ENCODE assay signal across 13 cellular contexts in the genomic region with DNA sequence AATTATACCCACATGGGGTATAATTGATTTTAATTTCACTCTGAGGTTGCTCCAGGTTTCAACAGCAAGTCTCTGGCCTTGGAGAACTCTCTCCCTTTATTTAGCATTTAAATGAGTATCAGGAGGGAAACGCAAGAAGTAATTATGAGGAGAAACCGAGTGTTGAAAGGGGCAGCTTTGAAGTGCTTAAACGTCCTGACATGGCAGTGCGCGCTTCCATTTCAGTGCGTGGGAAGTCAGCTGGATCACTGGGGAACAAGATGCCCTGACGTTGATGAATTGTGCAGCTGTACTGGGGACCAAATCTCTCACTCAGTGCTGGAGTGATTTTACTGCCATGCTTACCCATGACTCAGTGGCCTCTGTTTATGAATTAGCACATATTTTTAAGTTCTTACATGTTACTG.
DNase-seq lines count a peak whose midpoint lies in the region; ATAC-seq and TF ChIP-seq lines count a peak whose summit lies in the region.
"Had no signal": no experiment of that assay in that cellular context is flagged by ENCODE, and none has a peak within 500 bp of the region (broad histone marks: within the 10 kb centered on the region; RNA-seq: fewer than 3 reads in every experiment).

No MANE protein-coding gene starts in this region.

- no peaks in the 10 kb centered on the region for H3K27me3 ChIP-seq in CD4-positive, alpha-beta T cell (ENCODE audit: control insufficient read depth, insufficient read depth, low read length)

- H3K9me3 Mint-ChIP-seq in glutamatergic neuron (ENCODE audit: unreplicated experiment): peaks cover 3% of the 10 kb centered on the region
- H3K9me3 Mint-ChIP-seq in CD4-positive, alpha-beta T cell: no peaks in the 10 kb centered on the region
- H3K9me3 Mint-ChIP-seq: activated CD4-positive, alpha-beta T cell treated with anti-CD3 and anti-CD28 coated beads, Interleukin-2, amount 10 ng/mL, durations not matched to agents 24 days and 14 days; activated T-helper 2 cell treated with anti-CD3 and anti-CD28 coated beads, Interferon-gamma antibody, Interleukin-2, Interleukin-4, amounts not matched to agents 10 μg/mL and 5 μg/mL and 100 μg/mL, durations not matched to agents 14 hours and 24 hours and 36 hours had no signal

- TF ChIP-seq CTCF in glutamatergic neuron (IDR thresholded peaks at IDR 0.05; ENCODE audit: partially characterized antibody, unreplicated experiment): no peak
- no peak for TF ChIP-seq CTCF in CD4-positive, alpha-beta T cell (IDR thresholded peaks at IDR 0.05)

- intact Hi-C loops in CD4-positive, alpha-beta T cell (cut with DNase I, micrococcal nuclease): no loop called here

- ATAC-seq in CD4-positive, alpha-beta T cell (ENCODE audit: poor library complexity): no peak

- H3K27me3 Mint-ChIP-seq in glutamatergic neuron (ENCODE audit: unreplicated experiment): peaks cover 4% of the 10 kb centered on the region
- no peaks in the 10 kb centered on the region for H3K27me3 Mint-ChIP-seq in CD4-positive, alpha-beta T cell
- H3K27me3 Mint-ChIP-seq: activated CD4-positive, alpha-beta T cell treated with anti-CD3 and anti-CD28 coated beads, Interleukin-2, amount 10 ng/mL, durations not matched to agents 24 days and 14 days had no signal

- POLR2A ChIA-PET in CD4-positive, alpha-beta T cell (lab: Charles Lee): no interaction called here

- no peak overlapping the region for H3K27ac ChIP-seq in CD4-positive, alpha-beta T cell (ENCODE audit: low read depth, low read length)
- H3K27ac ChIP-seq: 22Rv1, coronary artery, parathyroid adenoma had no signal

- H3K9me3 ChIP-seq in CD4-positive, alpha-beta T cell (ENCODE audit: control insufficient read depth, low read length): no peaks in the 10 kb centered on the region

- CTCF ChIA-PET in CD4-positive, alpha-beta T cell (lab: Charles Lee): no interaction called here

- no peak overlapping the region for H3K27ac Mint-ChIP-seq in glutamatergic neuron (ENCODE audit: unreplicated experiment)
- no peak overlapping the region for H3K27ac Mint-ChIP-seq in CD4-positive, alpha-beta T cell
- H3K27ac Mint-ChIP-seq: activated CD4-positive, alpha-beta T cell treated with anti-CD3 and anti-CD28 coated beads, Interleukin-2, amount 10 ng/mL, durations not matched to agents 24 days and 14 days; activated T-helper 2 cell treated with anti-CD3 and anti-CD28 coated beads, Interferon-gamma antibody, Interleukin-2, Interleukin-4, amounts not matched to agents 10 μg/mL and 5 μg/mL and 100 μg/mL, durations not matched to agents 14 hours and 24 hours and 36 hours had no signal

- H3K4me3 Mint-ChIP-seq in glutamatergic neuron (ENCODE audit: unreplicated experiment): peak overlapping the region; percentile 26
- H3K4me3 Mint-ChIP-seq in CD4-positive, alpha-beta T cell: no peak overlapping the region
- H3K4me3 Mint-ChIP-seq: activated CD4-positive, alpha-beta T cell treated with anti-CD3 and anti-CD28 coated beads, Interleukin-2, amount 10 ng/mL, durations not matched to agents 24 days and 14 days had no signal

- DNase-seq in DMS 273 (lab: John Stamatoyannopoulos, UW; ENCODE audit: unreplicated experiment) (peak; percentile 23), DMS 273 treated with DMSO at 0.1 percent for 48 hours (lab: John Stamatoyannopoulos, UW) (no peak), SK-N-DZ (ENCODE audit: low spot score) (peak; percentile 37), glutamatergic neuron (no peak), stromal cell of bone marrow (ENCODE audit: low read depth) (peak; percentile 18), NCI-H2029 (lab: John Stamatoyannopoulos, UW) (no peak)
- no peak for DNase-seq in activated naive CD4-positive, alpha-beta T cell treated with Interleukin-2 at 50 U/mL for 16 hours
- DNase-seq in CD4-positive, alpha-beta T cell: no peak
- DNase-seq: activated CD4-positive, alpha-beta T cell treated with anti-CD3 and anti-CD28 coated beads, Interleukin-2, amount 10 ng/mL, durations not matched to agents 24 days and 14 days had no signal

- peaks cover under 1% of the 10 kb centered on the region for H3K36me3 Mint-ChIP-seq in glutamatergic neuron (ENCODE audit: unreplicated experiment)
- no peaks in the 10 kb centered on the region for H3K36me3 Mint-ChIP-seq in CD4-positive, alpha-beta T cell (ENCODE audit: low read depth)

- H3K4me1 Mint-ChIP-seq in glutamatergic neuron (ENCODE audit: low read depth, unreplicated experiment): peaks cover 25% of the 10 kb centered on the region
- H3K4me1 Mint-ChIP-seq in CD4-positive, alpha-beta T cell (ENCODE audit: low read depth): no peaks in the 10 kb centered on the region
- H3K4me1 Mint-ChIP-seq: activated CD4-positive, alpha-beta T cell treated with anti-CD3 and anti-CD28 coated beads, Interleukin-2, amount 10 ng/mL, durations not matched to agents 24 days and 14 days had no signal

Comparison
In these comparisons a context has a peak if more than half of its experiments do, and no peak if none do; other contexts are left out.
1. DNase-seq: peak in DMS 273 (single experiment), SK-N-DZ (single experiment) and stromal cell of bone marrow (single experiment); none in DMS 273 treated with DMSO at 0.1 percent for 48 hours (single experiment), glutamatergic neuron (single experiment), activated naive CD4-positive, alpha-beta T cell treated with Interleukin-2 at 50 U/mL for 16 hours (single experiment), NCI-H2029 (single experiment) and CD4-positive, alpha-beta T cell (0 of 10).